ENCODE assay signal across 8 cellular contexts in the genomic region with DNA sequence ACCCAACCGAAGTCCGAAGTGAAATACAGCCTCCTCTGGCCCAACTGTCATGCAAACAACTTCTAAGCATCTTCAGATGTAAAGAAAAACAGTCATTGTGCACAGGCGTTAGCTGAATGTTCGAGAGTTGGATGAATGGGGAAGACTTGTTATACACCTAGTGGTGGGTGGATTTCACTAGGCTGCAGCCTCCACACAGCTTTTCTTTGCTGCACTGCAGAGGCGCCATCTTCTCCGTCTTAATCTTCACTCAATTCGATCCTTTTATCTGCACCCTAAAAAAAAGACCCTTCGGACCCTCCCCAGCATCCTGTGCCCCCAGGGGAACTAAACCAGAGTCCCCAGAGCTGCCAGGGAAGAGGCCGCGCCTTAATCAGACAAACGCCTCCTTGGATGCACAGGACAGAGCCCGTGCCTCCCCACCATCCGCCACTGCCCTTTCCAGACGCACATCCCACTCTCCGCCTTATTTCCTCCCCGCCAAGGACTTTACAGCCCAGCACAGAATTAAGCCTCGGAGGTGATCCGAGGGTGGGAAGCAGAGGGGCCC. TPM values are rescaled to one million over a fixed set of nuclear protein-coding genes. Genes with fewer than 3 reads are reported as not detected.
DNase-seq lines count a peak whose midpoint lies in the region; ATAC-seq lines count a peak whose summit lies in the region.

No MANE protein-coding gene starts in this region.

- peak; percentile 63 for ATAC-seq in GM21717 (IDR thresholded peaks at IDR 0.05; ENCODE audit: unreplicated experiment)
- no peak for ATAC-seq in GM18861 (IDR thresholded peaks at IDR 0.05; ENCODE audit: unreplicated experiment)

- DNase-seq in DMS 273 treated with DMSO at 0.1 percent for 48 hours (lab: John Stamatoyannopoulos, UW) (peak; percentile 43), Kasumi-1 (lab: John Stamatoyannopoulos, UW) (peak; percentile 82 to 87), SIG-M5 (lab: John Stamatoyannopoulos, UW) (peak; percentile 76), anterior cingulate cortex (lab: John Stamatoyannopoulos, UW) (peak in 55 of 58 donors; percentile 2 to 86 (median 56)), hepatic stellate cell (ENCODE audit: low spot score) (peak; percentile 76), pulmonary artery endothelial cell (ENCODE audit: low read depth, low spot score) (peak; percentile 27)

RNA-seq across cellular contexts. Expression of gene APP, which starts 1.4 kb away (rescaled TPM):
- 1,315 and 1,335 TPM in 2 replicates for total RNA-seq in pulmonary artery endothelial cell

Comparison
In these comparisons a context has a peak if more than half of its experiments do, and no peak if none do; other contexts are left out.
1. DNase-seq: peak in every context shown above with its lines; median percentile 84 in Kasumi-1; 76 in SIG-M5; 76 in hepatic stellate cell; 56 in anterior cingulate cortex; 43 in DMS 273 treated with DMSO at 0.1 percent for 48 hours; 27 in pulmonary artery endothelial cell.